Comparison of ENCODE assay signal across 9 cellular contexts in genomic region chr19:35055715-35056179, GRCh38. TPM values are rescaled to one million over a fixed set of nuclear protein-coding genes. Genes with fewer than 3 reads are reported as not detected.
DNase-seq lines count a peak whose midpoint lies in the region; ATAC-seq and TF ChIP-seq lines count a peak whose summit lies in the region.
"Had no signal": no experiment of that assay in that cellular context is flagged by ENCODE, and none has a peak within 500 bp of the region (broad histone marks: within the 10 kb centered on the region; RNA-seq: fewer than 3 reads in every experiment).

No MANE protein-coding gene starts in this region.

- H3K27ac Mint-ChIP-seq in naive B cell (peak overlapping the region in 1 of 6 donors; percentile 52), immature natural killer cell (no peak overlapping the region)

- no peaks in the 10 kb centered on the region for H3K9me3 Mint-ChIP-seq in naive B cell
- no peaks in the 10 kb centered on the region for H3K9me3 Mint-ChIP-seq in immature natural killer cell

- peak; percentile 23 for TF ChIP-seq CTCF in astrocyte of the spinal cord (IDR thresholded peaks at IDR 0.05; ENCODE audit: low read depth, low read length)

- ATAC-seq in naive B cell (ENCODE audit: low read depth in 2 of 2) (peak; percentile 80 to 87), GM19463 (IDR thresholded peaks at IDR 0.05; ENCODE audit: unreplicated experiment) (no peak), HG03439 (IDR thresholded peaks at IDR 0.05; ENCODE audit: unreplicated experiment) (no peak)

- DNase-seq in G401 (ENCODE audit: low spot score) = peak; percentile 66
- peak; percentile 9 for DNase-seq in NCI-H1105 treated with DMSO at 0.1 percent for 48 hours (lab: John Stamatoyannopoulos, UW)
- DNase-seq in astrocyte of the spinal cord (ENCODE audit: low read depth, low spot score) = no peak
- no peak for DNase-seq in naive B cell
- DNase-seq in immature natural killer cell = no peak
- DNase-seq in NCI-H128 (lab: John Stamatoyannopoulos, UW; ENCODE audit: unreplicated experiment) = no peak

- no peaks in the 10 kb centered on the region for H3K36me3 Mint-ChIP-seq in naive B cell
- H3K36me3 Mint-ChIP-seq in immature natural killer cell = no peaks in the 10 kb centered on the region

- H3K4me3 Mint-ChIP-seq in naive B cell (no peak overlapping the region), immature natural killer cell (no peak overlapping the region)

- in situ Hi-C loops in G401 (cut with HindIII; ENCODE audit: low sequenced_read_pairs) (no loop called here), astrocyte of the spinal cord (cut with HindIII; ENCODE audit: low sequenced_read_pairs) (no loop called here)

- H3K4me3 ChIP-seq in astrocyte of the spinal cord (ENCODE audit: low read depth, low read length) = no peak overlapping the region

- H3K4me1 Mint-ChIP-seq in naive B cell = peaks cover 5 to 7% (median 5%) of the 10 kb centered on the region in 3 donors
- H3K4me1 Mint-ChIP-seq in immature natural killer cell = no peaks in the 10 kb centered on the region

- H3K27me3 Mint-ChIP-seq in naive B cell (peaks cover 0 to 18% (median 0%) of the 10 kb centered on the region in 3 donors), immature natural killer cell (ENCODE audit: low read depth in 3 of 3) (peaks cover 1 to 4% (median 3%) of the 10 kb centered on the region in 3 donors)

RNA-seq across cellular contexts. Expression of gene HPN, which starts 14.2 kb away (rescaled TPM):
- total RNA-seq in G401 (2014; rRNA removed; shearing (Covaris generic)) = not detected in 2 replicates
- polyA plus RNA-seq in naive B cell (ENCODE audit: low read depth in 6 of 6) (not detected), immature natural killer cell (not detected)
- total RNA-seq: dermis microvascular lymphatic vessel endothelial cell had no signal

RNA-seq across cellular contexts. Expression of gene SCN1B, which starts 25.5 kb away (rescaled TPM):
- 0.17 TPM in 1 of 2 replicates, not detected in the other for total RNA-seq in G401 (2014; rRNA removed; shearing (Covaris generic))
- polyA plus RNA-seq in naive B cell (ENCODE audit: low read depth in 6 of 6) (under 1 TPM in 4 of 6 donors, not detected in 2; 0.06 to 0.36 (median 0.28) TPM), immature natural killer cell (under 1 TPM; 0.27 to 0.83 (median 0.58) TPM)

RNA-seq across cellular contexts. Expression of gene GRAMD1A, which starts 55.6 kb away (rescaled TPM):
- total RNA-seq in G401 (2014; rRNA removed; shearing (Covaris generic)) = 29.9 and 42.9 TPM in 2 replicates
- 10 to 100 TPM; 10.4 to 29.3 (median 12.3) TPM for polyA plus RNA-seq in naive B cell (ENCODE audit: low read depth in 6 of 6)
- polyA plus RNA-seq in immature natural killer cell = 10 to 100 TPM in 1 of 3 donors, 1 to 10 TPM in 2; 6.7 to 19.1 (median 7.8) TPM

RNA-seq across cellular contexts. Expression of gene FXYD3, which starts 59.9 kb away (rescaled TPM):
- total RNA-seq in G401 (2014; rRNA removed; shearing (Covaris generic)) = not detected in 2 replicates
- polyA plus RNA-seq in naive B cell (ENCODE audit: low read depth in 6 of 6) (not detected), immature natural killer cell (not detected)
- total RNA-seq: dermis microvascular lymphatic vessel endothelial cell had no signal

Comparison
In these comparisons a context has a peak if more than half of its experiments do, and no peak if none do; other contexts are left out.
1. DNase-seq: peak in G401 (single experiment) and NCI-H1105 treated with DMSO at 0.1 percent for 48 hours (single experiment); none in astrocyte of the spinal cord (single experiment), naive B cell (single experiment), immature natural killer cell (0 of 3) and NCI-H128 (single experiment).
2. ATAC-seq: peak in naive B cell (2 of 2); none in GM19463 (single experiment) and HG03439 (single experiment).